3 cellular contexts compared by ENCODE assay signal in genomic region chr18:34942975-34943374, GRCh38.
TF ChIP-seq lines count a peak whose summit lies in the region.

No MANE protein-coding gene starts in this region.

TF ChIP-seq in A549, 52 proteins besides CTCF, POLR2A, EP300 and RAD21 (continued from another document):
- TF ChIP-seq HES2 (IDR thresholded peaks at IDR 0.05) = no peak
- no peak for TF ChIP-seq EHF (CRISPR knock-in tag; IDR thresholded peaks at IDR 0.05)
- no peak for TF ChIP-seq RARB (CRISPR knock-in tag; IDR thresholded peaks at IDR 0.05)
- no peak for TF ChIP-seq RNF2 (IDR thresholded peaks at IDR 0.05; ENCODE audit: borderline replicate concordance, low read depth)
- TF ChIP-seq ZSCAN20 (CRISPR knock-in tag; IDR thresholded peaks at IDR 0.05) = no peak
- TF ChIP-seq PHF8 (IDR thresholded peaks at IDR 0.05; ENCODE audit: borderline replicate concordance, low read depth) = no peak
- no peak for TF ChIP-seq RFX5 (IDR thresholded peaks at IDR 0.05)
- TF ChIP-seq EHMT2 (IDR thresholded peaks at IDR 0.05; ENCODE audit: low read depth) = no peak

TF ChIP-seq in Ishikawa, 13 proteins besides CTCF, POLR2A, EP300 and RAD21 (continued from another document):
- TF ChIP-seq CREB1 (IDR thresholded peaks at IDR 0.05; ENCODE audit: low read depth) (no peak), MAX (IDR thresholded peaks at IDR 0.05) (no peak), EGR1 (IDR thresholded peaks at IDR 0.05) (no peak), REST (IDR thresholded peaks at IDR 0.05; ENCODE audit: low read depth) (no peak), TAF1 (IDR thresholded peaks at IDR 0.05; ENCODE audit: low read depth) (no peak), ZBTB7A (IDR thresholded peaks at IDR 0.05; ENCODE audit: low read depth) (no peak), NFIC (IDR thresholded peaks at IDR 0.05) (no peak)
TF ChIP-seq in Ishikawa: peak in this region for 0.

TF ChIP-seq in WTC11, 78 proteins besides CTCF, POLR2A, EP300 and RAD21 (continued from another document):
- TF ChIP-seq E2F4 (CRISPR knock-in tag; IDR thresholded peaks at IDR 0.05; ENCODE audit: borderline replicate concordance, low read depth) (no peak), CREM (CRISPR knock-in tag; IDR thresholded peaks at IDR 0.05) (no peak)
